In genomic region chr1:228139406-228139930, GRCh38 we compare ENCODE assay signal across 7 cellular contexts. TPM values are rescaled to one million over a fixed set of nuclear protein-coding genes. Genes with fewer than 3 reads are reported as not detected.
DNase-seq lines count a peak whose midpoint lies in the region; ATAC-seq and TF ChIP-seq lines count a peak whose summit lies in the region.

No MANE protein-coding gene starts in this region.

- peak overlapping the region; percentile 98 for H3K4me3 Mint-ChIP-seq in activated T-helper 17 cell treated with anti-CD3 and anti-CD28 coated beads, Interleukin-2, amount 50 U/mL, for 72 hours

- 20 to 32% (median 23%) methylated on average over 23 to 30 of the region's 30 CpGs for WGBS in stomach, 5 donors

- TF ChIP-seq CTCF in HFF-Myc (IDR thresholded peaks at IDR 0.05; ENCODE audit: low read depth, low read length, missing control alignments) = no peak
- TF ChIP-seq CTCF in stomach (IDR thresholded peaks at IDR 0.05) = no peak

- DNase-seq in HFF-Myc (ENCODE audit: extremely low read depth, low read depth) = no peak
- DNase-seq in stomach = no peak
- no peak for DNase-seq in NCI-H446 (lab: John Stamatoyannopoulos, UW)
- DNase-seq in activated gamma-delta T cell (lab: John Stamatoyannopoulos, UW) = no peak

- H3K4me1 Mint-ChIP-seq in activated T-helper 17 cell treated with anti-CD3 and anti-CD28 coated beads, Interleukin-2, amount 50 U/mL, for 72 hours = peaks cover 14% of the 10 kb centered on the region

- no peaks in the 10 kb centered on the region for H3K27me3 ChIP-seq in stomach

- H3K36me3 Mint-ChIP-seq in activated T-helper 17 cell treated with anti-CD3 and anti-CD28 coated beads, Interleukin-2, amount 50 U/mL, for 72 hours (ENCODE audit: low read depth) = peaks cover 42% of the 10 kb centered on the region

- H3K36me3 ChIP-seq in stomach = no peaks in the 10 kb centered on the region

- no peak for ATAC-seq in activated T-helper 17 cell treated with anti-CD3 and anti-CD28 coated beads, Interleukin-2, amount 50 U/mL, for 72 hours (replicated peaks)
- ATAC-seq in GM21723 (IDR thresholded peaks at IDR 0.05; ENCODE audit: unreplicated experiment) = no peak

- no peak for TF ChIP-seq EP300 in stomach (IDR thresholded peaks at IDR 0.05)

- peak overlapping the region; percentile 92 for H3K4me3 ChIP-seq in HFF-Myc (replicated peaks; ENCODE audit: low read depth, low read length)
- H3K4me3 ChIP-seq in iPS-18c (ENCODE audit: insufficient read depth, low read depth, low read length) = peak overlapping the region; percentile 93
- H3K4me3 ChIP-seq in stomach = peak overlapping the region; percentile 65 to 97 (median 88)

- intact Hi-C loops in stomach (cut with DNase I; ENCODE audit: low total_unique reads) = no loop called here

- peak overlapping the region; percentile 97 to 99 (median 99) for H3K27ac ChIP-seq in stomach

- peak overlapping the region; percentile 77 for H3K27ac Mint-ChIP-seq in activated T-helper 17 cell treated with anti-CD3 and anti-CD28 coated beads, Interleukin-2, amount 50 U/mL, for 72 hours

- H3K9me3 ChIP-seq in iPS-18c (ENCODE audit: control insufficient read depth, insufficient read depth, low read length) (no peaks in the 10 kb centered on the region), stomach (no peaks in the 10 kb centered on the region)

- TF ChIP-seq POLR2A in stomach (IDR thresholded peaks at IDR 0.05) = no peak

- H3K9me3 Mint-ChIP-seq in activated T-helper 17 cell treated with anti-CD3 and anti-CD28 coated beads, Interleukin-2, amount 50 U/mL, for 72 hours = no peaks in the 10 kb centered on the region

- H3K4me1 ChIP-seq in stomach = peaks cover 36 to 44% (median 43%) of the 10 kb centered on the region in 4 donors

- no peaks in the 10 kb centered on the region for H3K27me3 Mint-ChIP-seq in activated T-helper 17 cell treated with anti-CD3 and anti-CD28 coated beads, Interleukin-2, amount 50 U/mL, for 72 hours

RNA-seq across cellular contexts. Expression of gene GUK1, which starts 0.6 kb away (rescaled TPM):
- 100 to 1,000 TPM; 284 to 285 TPM for total RNA-seq in activated T-helper 17 cell treated with anti-CD3 and anti-CD28 coated beads, Interleukin-2, amount 50 U/mL, for 72 hours
- 100 to 1,000 TPM; 179 to 326 (median 230) TPM for total RNA-seq in stomach
- polyA plus RNA-seq in stomach = 100 to 1,000 TPM; 457 to 613 (median 592) TPM

RNA-seq across cellular contexts. Expression of gene GJC2, which starts 10.3 kb away (rescaled TPM):
- under 1 TPM; 0.43 to 0.61 TPM for total RNA-seq in activated T-helper 17 cell treated with anti-CD3 and anti-CD28 coated beads, Interleukin-2, amount 50 U/mL, for 72 hours
- 10 to 100 TPM in 1 of 5 donors, 1 to 10 TPM in 2, not detected in 2; 1.3 to 26.6 (median 1.7) TPM for total RNA-seq in stomach
- polyA plus RNA-seq in stomach = 1 to 10 TPM in 1 of 3 donors, under 1 TPM in 2; 0.46 to 1.8 (median 0.87) TPM

RNA-seq across cellular contexts. Expression of gene IBA57, which starts 26.1 kb away (rescaled TPM):
- 1 to 10 TPM; 6.6 to 8.8 TPM for total RNA-seq in activated T-helper 17 cell treated with anti-CD3 and anti-CD28 coated beads, Interleukin-2, amount 50 U/mL, for 72 hours
- total RNA-seq in stomach = 1 to 10 TPM; 1.2 to 6.1 (median 5.0) TPM
- polyA plus RNA-seq in stomach = 1 to 10 TPM; 1.4 to 5.3 (median 3.7) TPM

RNA-seq across cellular contexts. Expression of gene MRPL55, which starts 30.4 kb away (rescaled TPM):
- 10 to 100 TPM; 42.3 to 48.6 TPM for total RNA-seq in activated T-helper 17 cell treated with anti-CD3 and anti-CD28 coated beads, Interleukin-2, amount 50 U/mL, for 72 hours
- 100 to 1,000 TPM in 1 of 5 donors, 10 to 100 TPM in 4; 18.7 to 101 (median 77.4) TPM for total RNA-seq in stomach
- 100 to 1,000 TPM; 136 to 158 (median 156) TPM for polyA plus RNA-seq in stomach

RNA-seq across cellular contexts. Expression of gene C1orf35, which starts 36.3 kb away (rescaled TPM):
- 10 to 100 TPM; 18.3 TPM for total RNA-seq in activated T-helper 17 cell treated with anti-CD3 and anti-CD28 coated beads, Interleukin-2, amount 50 U/mL, for 72 hours
- total RNA-seq in stomach = 10 to 100 TPM in 2 of 5 donors, 1 to 10 TPM in 2, under 1 TPM in 1; 0.58 to 94.7 (median 5.0) TPM
- 10 to 100 TPM; 12.8 to 30.5 (median 20.0) TPM for polyA plus RNA-seq in stomach
